24 cellular contexts compared by ENCODE assay signal in genomic region chr3:146100180-146100579, GRCh38.
"Had no signal": no experiment of that assay in that cellular context is flagged by ENCODE, and none has a peak within 500 bp of the region (broad histone marks: within the 10 kb centered on the region; RNA-seq: fewer than 3 reads in every experiment).

No MANE protein-coding gene starts in this region.

- ATAC-seq: activated CD4-positive, alpha-beta T cell treated with anti-CD3 and anti-CD28 coated beads for 36 hours; activated T-cell treated with anti-CD3 and anti-CD28 coated beads, Interleukin-2, amount 50 U/mL, for 72 hours; psoas muscle had no signal

- H3K27me3 Mint-ChIP-seq: activated CD4-positive, alpha-beta T cell treated with anti-CD3 and anti-CD28 coated beads for 36 hours; activated naive CD8-positive, alpha-beta T cell; brain; naive B cell had no signal

- FAIRE-seq: frontal cortex, islet of Langerhans, urothelium cell line had no signal

- H3K27ac ChIP-seq: epithelial cell of prostate, left ventricle myocardium inferior, ovary, psoas muscle had no signal

- H3K4me1 ChIP-seq: psoas muscle had no signal

- H3K27ac Mint-ChIP-seq: activated CD4-positive, alpha-beta T cell treated with anti-CD3 and anti-CD28 coated beads for 36 hours; activated naive CD8-positive, alpha-beta T cell; activated T-cell treated with anti-CD3 and anti-CD28 coated beads, Interleukin-2, amount 50 U/mL, for 72 hours; T-helper 2 cell treated with Interferon-gamma antibody and Interleukin-4, amounts not matched to agents 5 μg/mL and 100 μg/mL, for 36 hours had no signal

- H3K4me3 Mint-ChIP-seq: activated CD4-positive, alpha-beta T cell treated with anti-CD3 and anti-CD28 coated beads for 36 hours; activated naive CD8-positive, alpha-beta T cell; activated T-cell treated with anti-CD3 and anti-CD28 coated beads, Interleukin-2, amount 50 U/mL, for 72 hours; brain; naive B cell; T-helper 2 cell treated with Interferon-gamma antibody and Interleukin-4, amounts not matched to agents 5 μg/mL and 100 μg/mL, for 36 hours had no signal

- DNase-seq: activated CD4-positive, alpha-beta T cell treated with anti-CD3 and anti-CD28 coated beads for 36 hours; activated CD4-positive, CD25-positive, alpha-beta regulatory T cell; activated naive CD4-positive, alpha-beta T cell treated with Interleukin-2 at 50 U/mL for 16 hours; activated T-cell treated with anti-CD3 and anti-CD28 coated beads for 4 hours; activated T-cell treated with anti-CD3 and anti-CD28 coated beads, Interleukin-2, amount 50 U/mL, for 72 hours; anterior cingulate cortex; caudate nucleus; cortex of kidney; left ventricle myocardium inferior; mammary epithelial cell; naive B cell; ovary; psoas muscle; stimulated activated CD4-positive, alpha-beta T cell treated with anti-CD3 and anti-CD28 coated beads, Interleukin-15, amount 100 ng/mL, for 24 hours; stimulated activated CD4-positive, alpha-beta T cell treated with anti-CD3 and anti-CD28 coated beads, Interleukin-2, amount 100 ng/mL, for 24 hours; stimulated activated naive CD4-positive, alpha-beta T cell; T-helper 1 cell had no signal

- H3K9me3 Mint-ChIP-seq: activated T-cell treated with anti-CD3 and anti-CD28 coated beads, Interleukin-2, amount 50 U/mL, for 72 hours; T-helper 2 cell treated with Interferon-gamma antibody and Interleukin-4, amounts not matched to agents 5 μg/mL and 100 μg/mL, for 36 hours had no signal

- H3K36me3 ChIP-seq: ovary had no signal

- H3K36me3 Mint-ChIP-seq: activated naive CD8-positive, alpha-beta T cell; naive B cell had no signal

- H3K27me3 ChIP-seq: ovary had no signal

- H3K9me3 ChIP-seq: left ventricle myocardium inferior, ovary, psoas muscle had no signal

- H3K4me1 Mint-ChIP-seq: activated CD4-positive, alpha-beta T cell treated with anti-CD3 and anti-CD28 coated beads for 36 hours; brain; naive B cell had no signal

- H3K4me3 ChIP-seq: left ventricle myocardium inferior, ovary, psoas muscle had no signal
